ENCODE assay signal across 1 cellular context in the genomic region with DNA sequence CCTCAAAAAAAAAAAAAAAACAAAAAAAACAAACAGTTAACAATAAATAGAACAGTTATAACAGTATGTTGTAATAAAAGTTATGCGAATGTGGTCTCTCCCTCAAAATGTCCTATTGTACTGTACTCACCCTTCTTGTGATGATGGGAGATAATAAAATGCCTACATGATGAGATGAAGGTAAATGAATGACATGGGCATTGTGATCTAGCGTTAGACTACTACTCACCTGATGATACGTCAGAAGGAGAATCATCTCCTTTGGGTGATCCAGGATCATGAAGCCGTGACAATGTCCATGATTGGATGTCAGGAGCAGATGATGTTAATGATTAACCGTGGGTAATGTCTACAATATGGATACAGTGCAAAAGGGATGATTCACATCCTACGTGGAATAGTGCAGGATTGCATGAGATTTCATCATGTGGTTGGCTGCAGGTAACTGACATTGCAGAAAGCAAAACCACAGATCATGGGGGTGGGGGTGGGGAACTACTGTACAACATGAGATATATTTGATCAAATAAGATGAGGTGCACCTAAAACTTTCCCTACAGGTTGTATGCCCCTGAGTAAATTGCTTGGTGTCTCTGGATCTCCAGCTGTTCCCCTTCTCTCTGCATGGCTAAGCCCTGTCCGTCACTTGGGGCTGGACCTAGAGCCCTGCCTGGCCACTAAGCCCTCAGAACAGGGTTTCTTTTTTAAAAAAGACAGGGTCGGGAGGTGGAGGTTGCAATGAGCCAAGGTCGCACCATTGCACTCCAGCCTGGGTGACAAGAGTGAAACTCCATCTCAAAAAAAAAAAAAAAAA.
A peak's percentile ranks its signal among the peaks of the same experiment; 100 is the strongest.
TF ChIP-seq lines count a peak whose summit lies in the region.

No MANE protein-coding gene starts in this region.

TF ChIP-seq in HepG2, 621 proteins besides CTCF, POLR2A, EP300 and RAD21 (continues in another document):
- peak; percentile 89 for TF ChIP-seq NFKBIZ (CRISPR knock-in tag; IDR thresholded peaks at IDR 0.05)
- 0 out of 2 replicates have a peak, but pooled peaks have one; percentile 11 for TF ChIP-seq ZFY (CRISPR knock-in tag; IDR thresholded peaks at IDR 0.05)
- peak; percentile 50; the same call in 1 of the 2 replicates for TF ChIP-seq ZNF263 (CRISPR knock-in tag; IDR thresholded peaks at IDR 0.05)
- TF ChIP-seq ZNF788 (CRISPR knock-in tag; IDR thresholded peaks at IDR 0.05; ENCODE audit: borderline replicate concordance), result peak; percentile 59; the same call in 1 of the 2 replicates
- TF ChIP-seq, protein P1, sequence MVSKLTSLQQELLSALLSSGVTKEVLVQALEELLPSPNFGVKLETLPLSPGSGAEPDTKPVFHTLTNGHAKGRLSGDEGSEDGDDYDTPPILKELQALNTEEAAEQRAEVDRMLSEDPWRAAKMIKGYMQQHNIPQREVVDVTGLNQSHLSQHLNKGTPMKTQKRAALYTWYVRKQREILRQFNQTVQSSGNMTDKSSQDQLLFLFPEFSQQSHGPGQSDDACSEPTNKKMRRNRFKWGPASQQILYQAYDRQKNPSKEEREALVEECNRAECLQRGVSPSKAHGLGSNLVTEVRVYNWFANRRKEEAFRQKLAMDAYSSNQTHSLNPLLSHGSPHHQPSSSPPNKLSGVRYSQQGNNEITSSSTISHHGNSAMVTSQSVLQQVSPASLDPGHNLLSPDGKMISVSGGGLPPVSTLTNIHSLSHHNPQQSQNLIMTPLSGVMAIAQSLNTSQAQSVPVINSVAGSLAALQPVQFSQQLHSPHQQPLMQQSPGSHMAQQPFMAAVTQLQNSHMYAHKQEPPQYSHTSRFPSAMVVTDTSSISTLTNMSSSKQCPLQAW (CRISPR knock-in tag; IDR thresholded peaks at IDR 0.05), result peak; percentile 99
- TF ChIP-seq CEBPB (IDR thresholded peaks at IDR 0.05; ENCODE audit: borderline replicate concordance, low read depth, low read length), result peak; percentile 100
- peak; percentile 34; the same call in 1 of the 2 replicates for TF ChIP-seq HOXA5 (CRISPR knock-in tag; IDR thresholded peaks at IDR 0.05)
- TF ChIP-seq RBFOX2 (IDR thresholded peaks at IDR 0.05; ENCODE audit: low read depth, low read length), result peak; percentile 73
- peak; percentile 23; the same call in 1 of the 2 replicates for TF ChIP-seq ZNF558 (CRISPR knock-in tag; IDR thresholded peaks at IDR 0.05; ENCODE audit: borderline replicate concordance)
- TF ChIP-seq EEA1 (CRISPR knock-in tag; IDR thresholded peaks at IDR 0.05; ENCODE audit: borderline replicate concordance), result no peak
- TF ChIP-seq POGZ (CRISPR knock-in tag; IDR thresholded peaks at IDR 0.05), result peak; percentile 68
- TF ChIP-seq MEIS1 (CRISPR knock-in tag; IDR thresholded peaks at IDR 0.05; ENCODE audit: borderline replicate concordance), result peak; percentile 92; the same call in 1 of the 2 replicates
- no peak; the same call in none of the 2 replicates for TF ChIP-seq SOX13 (IDR thresholded peaks at IDR 0.05)
- peak in 1 of 2 experiments; percentile 90; a peak in 2 of 4 replicates for TF ChIP-seq SOX13 (CRISPR knock-in tag; conservative IDR thresholded peaks at IDR 0.05 in 1 of 2, IDR thresholded peaks at IDR 0.05 in 1 of 2)
- no peak for TF ChIP-seq SOX6 (IDR thresholded peaks at IDR 0.05)
- peak; percentile 97 for TF ChIP-seq SOX6 (CRISPR knock-in tag; IDR thresholded peaks at IDR 0.05)
- TF ChIP-seq, protein P2, sequence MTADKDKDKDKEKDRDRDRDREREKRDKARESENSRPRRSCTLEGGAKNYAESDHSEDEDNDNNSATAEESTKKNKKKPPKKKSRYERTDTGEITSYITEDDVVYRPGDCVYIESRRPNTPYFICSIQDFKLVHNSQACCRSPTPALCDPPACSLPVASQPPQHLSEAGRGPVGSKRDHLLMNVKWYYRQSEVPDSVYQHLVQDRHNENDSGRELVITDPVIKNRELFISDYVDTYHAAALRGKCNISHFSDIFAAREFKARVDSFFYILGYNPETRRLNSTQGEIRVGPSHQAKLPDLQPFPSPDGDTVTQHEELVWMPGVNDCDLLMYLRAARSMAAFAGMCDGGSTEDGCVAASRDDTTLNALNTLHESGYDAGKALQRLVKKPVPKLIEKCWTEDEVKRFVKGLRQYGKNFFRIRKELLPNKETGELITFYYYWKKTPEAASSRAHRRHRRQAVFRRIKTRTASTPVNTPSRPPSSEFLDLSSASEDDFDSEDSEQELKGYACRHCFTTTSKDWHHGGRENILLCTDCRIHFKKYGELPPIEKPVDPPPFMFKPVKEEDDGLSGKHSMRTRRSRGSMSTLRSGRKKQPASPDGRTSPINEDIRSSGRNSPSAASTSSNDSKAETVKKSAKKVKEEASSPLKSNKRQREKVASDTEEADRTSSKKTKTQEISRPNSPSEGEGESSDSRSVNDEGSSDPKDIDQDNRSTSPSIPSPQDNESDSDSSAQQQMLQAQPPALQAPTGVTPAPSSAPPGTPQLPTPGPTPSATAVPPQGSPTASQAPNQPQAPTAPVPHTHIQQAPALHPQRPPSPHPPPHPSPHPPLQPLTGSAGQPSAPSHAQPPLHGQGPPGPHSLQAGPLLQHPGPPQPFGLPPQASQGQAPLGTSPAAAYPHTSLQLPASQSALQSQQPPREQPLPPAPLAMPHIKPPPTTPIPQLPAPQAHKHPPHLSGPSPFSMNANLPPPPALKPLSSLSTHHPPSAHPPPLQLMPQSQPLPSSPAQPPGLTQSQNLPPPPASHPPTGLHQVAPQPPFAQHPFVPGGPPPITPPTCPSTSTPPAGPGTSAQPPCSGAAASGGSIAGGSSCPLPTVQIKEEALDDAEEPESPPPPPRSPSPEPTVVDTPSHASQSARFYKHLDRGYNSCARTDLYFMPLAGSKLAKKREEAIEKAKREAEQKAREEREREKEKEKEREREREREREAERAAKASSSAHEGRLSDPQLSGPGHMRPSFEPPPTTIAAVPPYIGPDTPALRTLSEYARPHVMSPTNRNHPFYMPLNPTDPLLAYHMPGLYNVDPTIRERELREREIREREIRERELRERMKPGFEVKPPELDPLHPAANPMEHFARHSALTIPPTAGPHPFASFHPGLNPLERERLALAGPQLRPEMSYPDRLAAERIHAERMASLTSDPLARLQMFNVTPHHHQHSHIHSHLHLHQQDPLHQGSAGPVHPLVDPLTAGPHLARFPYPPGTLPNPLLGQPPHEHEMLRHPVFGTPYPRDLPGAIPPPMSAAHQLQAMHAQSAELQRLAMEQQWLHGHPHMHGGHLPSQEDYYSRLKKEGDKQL (CRISPR knock-in tag; IDR thresholded peaks at IDR 0.05; ENCODE audit: low read depth), result peak; percentile 33; the same call in 1 of the 2 replicates
- TF ChIP-seq USF2 (IDR thresholded peaks at IDR 0.05; ENCODE audit: low read depth, low read length), result peak; percentile 30; the same call in 1 of the 2 replicates
- TF ChIP-seq USF2 (CRISPR knock-in tag; IDR thresholded peaks at IDR 0.05; ENCODE audit: borderline replicate concordance), result 0 out of 2 replicates have a peak, but pooled peaks have one; percentile 17
- TF ChIP-seq ZNF678 (CRISPR knock-in tag; IDR thresholded peaks at IDR 0.05), result peak; percentile 46; the same call in 1 of the 2 replicates
- TF ChIP-seq ZEB1 (IDR thresholded peaks at IDR 0.05; ENCODE audit: insufficient replicate concordance, low read depth), result peak; percentile 94
- peak; percentile 31; the same call in 1 of the 2 replicates for TF ChIP-seq PAWR (CRISPR knock-in tag; IDR thresholded peaks at IDR 0.05; ENCODE audit: borderline replicate concordance)
- no peak for TF ChIP-seq TEAD2 (CRISPR knock-in tag; IDR thresholded peaks at IDR 0.05)
- peak; percentile 99 for TF ChIP-seq CEBPG (CRISPR knock-in tag; IDR thresholded peaks at IDR 0.05)
- TF ChIP-seq ATF3 (CRISPR knock-in tag; IDR thresholded peaks at IDR 0.05), result peak; percentile 97
- peak in 1 of 2 experiments; percentile 45; a peak in 2 of 4 replicates for TF ChIP-seq NR2F1 (CRISPR knock-in tag; IDR thresholded peaks at IDR 0.05)
- TF ChIP-seq PHF21A (CRISPR knock-in tag; IDR thresholded peaks at IDR 0.05), result peak; percentile 80
- 0 out of 2 replicates have a peak, but pooled peaks have one; percentile 32 for TF ChIP-seq ARHGAP35 (CRISPR knock-in tag; IDR thresholded peaks at IDR 0.05; ENCODE audit: borderline replicate concordance)
- TF ChIP-seq ZNF563 (CRISPR knock-in tag; IDR thresholded peaks at IDR 0.05), result no peak
- TF ChIP-seq RBM22 (optimal IDR thresholded peaks at IDR 0.05; ENCODE audit: low read length), result peak; percentile 57
- no peak for TF ChIP-seq BRF2 (CRISPR knock-in tag; IDR thresholded peaks at IDR 0.05)
- TF ChIP-seq KMT2A (CRISPR knock-in tag; IDR thresholded peaks at IDR 0.05), result peak; percentile 71
- peak; percentile 70; the same call in 1 of the 2 replicates for TF ChIP-seq KLF6 (CRISPR knock-in tag; IDR thresholded peaks at IDR 0.05)
- peak; percentile 82 for TF ChIP-seq POLR2G (IDR thresholded peaks at IDR 0.05; ENCODE audit: low read depth, low read length)
- 0 out of 2 replicates have a peak, but pooled peaks have one; percentile 33 for TF ChIP-seq MYNN (CRISPR knock-in tag; IDR thresholded peaks at IDR 0.05; ENCODE audit: low read depth)
- TF ChIP-seq, protein P3, sequence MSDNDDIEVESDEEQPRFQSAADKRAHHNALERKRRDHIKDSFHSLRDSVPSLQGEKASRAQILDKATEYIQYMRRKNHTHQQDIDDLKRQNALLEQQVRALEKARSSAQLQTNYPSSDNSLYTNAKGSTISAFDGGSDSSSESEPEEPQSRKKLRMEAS (IDR thresholded peaks at IDR 0.05), result peak; percentile 87
- TF ChIP-seq, protein P4, sequence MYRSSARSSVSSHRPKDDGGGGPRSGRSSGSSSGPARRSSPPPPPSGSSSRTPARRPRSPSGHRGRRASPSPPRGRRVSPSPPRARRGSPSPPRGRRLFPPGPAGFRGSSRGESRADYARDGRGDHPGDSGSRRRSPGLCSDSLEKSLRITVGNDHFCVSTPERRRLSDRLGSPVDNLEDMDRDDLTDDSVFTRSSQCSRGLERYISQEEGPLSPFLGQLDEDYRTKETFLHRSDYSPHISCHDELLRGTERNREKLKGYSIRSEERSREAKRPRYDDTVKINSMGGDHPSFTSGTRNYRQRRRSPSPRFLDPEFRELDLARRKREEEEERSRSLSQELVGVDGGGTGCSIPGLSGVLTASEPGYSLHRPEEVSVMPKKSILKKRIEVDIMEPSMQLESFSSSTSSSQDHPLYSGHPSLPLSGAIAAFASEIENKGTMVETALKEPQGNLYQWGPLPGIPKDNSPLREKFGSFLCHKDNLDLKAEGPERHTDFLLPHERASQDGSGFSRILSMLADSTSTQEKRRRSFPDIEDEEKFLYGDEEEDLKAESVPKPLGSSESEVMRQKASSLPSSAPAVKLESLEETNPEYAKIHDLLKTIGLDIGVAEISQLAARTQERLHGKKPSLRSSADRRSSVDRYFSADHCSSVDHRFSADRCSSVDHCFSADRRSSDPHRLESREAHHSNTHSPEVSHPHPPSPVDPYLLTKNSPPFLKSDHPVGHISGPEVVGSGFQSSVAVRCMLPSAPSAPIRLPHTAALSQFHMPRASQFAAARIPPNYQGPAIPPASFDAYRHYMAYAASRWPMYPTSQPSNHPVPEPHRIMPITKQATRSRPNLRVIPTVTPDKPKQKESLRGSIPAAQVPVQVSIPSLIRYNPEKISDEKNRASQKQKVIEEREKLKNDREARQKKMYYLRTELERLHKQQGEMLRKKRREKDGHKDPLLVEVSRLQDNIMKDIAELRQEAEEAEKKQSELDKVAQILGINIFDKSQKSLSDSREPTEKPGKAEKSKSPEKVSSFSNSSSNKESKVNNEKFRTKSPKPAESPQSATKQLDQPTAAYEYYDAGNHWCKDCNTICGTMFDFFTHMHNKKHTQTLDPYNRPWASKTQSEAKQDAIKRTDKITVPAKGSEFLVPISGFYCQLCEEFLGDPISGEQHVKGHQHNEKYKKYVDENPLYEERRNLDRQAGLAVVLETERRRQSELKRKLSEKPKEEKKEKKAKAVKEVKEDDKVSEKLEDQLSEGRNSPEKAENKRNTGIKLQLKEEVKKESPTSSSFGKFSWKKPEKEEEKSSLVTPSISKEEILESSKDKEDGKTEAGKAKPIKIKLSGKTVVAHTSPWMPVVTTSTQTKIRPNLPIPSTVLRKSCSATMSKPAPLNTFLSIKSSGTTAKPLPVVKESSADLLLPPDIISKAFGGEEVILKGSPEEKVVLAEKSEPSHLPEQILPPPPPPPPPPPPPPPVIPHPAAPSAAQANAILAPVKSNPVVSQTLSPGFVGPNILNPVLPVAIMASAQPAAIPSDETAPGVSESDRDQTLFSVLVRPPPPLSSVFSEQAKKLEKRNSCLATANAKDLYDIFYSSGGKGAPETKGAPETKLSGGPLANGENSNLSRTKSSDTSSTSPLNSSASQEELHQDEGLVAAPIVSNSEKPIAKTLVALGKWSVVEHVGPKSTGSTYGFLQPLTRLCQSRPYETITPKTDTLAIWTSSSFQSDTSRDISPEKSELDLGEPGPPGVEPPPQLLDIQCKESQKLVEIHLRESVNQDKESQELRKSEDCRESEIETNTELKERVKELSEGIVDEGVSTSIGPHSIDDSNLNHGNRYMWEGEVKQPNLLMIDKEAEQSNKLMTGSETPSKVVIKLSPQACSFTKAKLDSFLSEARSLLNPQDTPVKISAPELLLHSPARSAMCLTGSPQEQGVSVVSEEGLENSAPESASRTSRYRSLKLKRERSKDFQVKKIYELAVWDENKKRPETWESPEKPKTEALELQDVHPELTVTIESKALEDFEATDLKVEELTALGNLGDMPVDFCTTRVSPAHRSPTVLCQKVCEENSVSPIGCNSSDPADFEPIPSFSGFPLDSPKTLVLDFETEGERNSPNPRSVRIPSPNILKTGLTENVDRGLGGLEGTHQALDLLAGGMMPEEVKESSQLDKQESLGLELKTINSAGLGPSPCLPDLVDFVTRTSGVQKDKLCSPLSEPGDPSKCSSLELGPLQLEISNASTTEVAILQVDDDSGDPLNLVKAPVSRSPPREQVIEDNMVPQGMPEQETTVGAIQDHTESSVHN (CRISPR knock-in tag; IDR thresholded peaks at IDR 0.05), result no peak
- TF ChIP-seq ATAD3A (CRISPR knock-in tag; IDR thresholded peaks at IDR 0.05), result no peak
- peak; percentile 65 for TF ChIP-seq ZNF644 (CRISPR knock-in tag; IDR thresholded peaks at IDR 0.05; ENCODE audit: low read depth)
